In genomic region chr13:80718970-80719369, GRCh38 we compare ENCODE assay signal across 35 cellular contexts.
"Had no signal": no experiment of that assay in that cellular context is flagged by ENCODE, and none has a peak within 500 bp of the region (broad histone marks: within the 10 kb centered on the region; RNA-seq: fewer than 3 reads in every experiment).

No MANE protein-coding gene starts in this region.

- H3K9me3 ChIP-seq: MG63 had no signal

- H3K27me3 ChIP-seq: MG63 had no signal

- DNase-seq: Karpas-422, Kasumi-1, MG63, MM.1S, MV-4-11, NCI-H1048, NCI-H1092, NCI-H1092 treated with DMSO at 0.1 percent for 48 hours, NCI-H1105, NCI-H1105 treated with DMSO at 0.1 percent for 48 hours, NCI-H1417, NCI-H1417 treated with DMSO at 0.1 percent for 48 hours, NCI-H1436, NCI-H1436 treated with DMSO at 0.1 percent for 48 hours, NCI-H146, NCI-H1694, NCI-H1694 treated with DMSO at 0.1 percent for 48 hours, NCI-H187, NCI-H187 treated with DMSO at 0.1 percent for 48 hours, NCI-H1930, NCI-H2029, NCI-H2029 treated with DMSO at 0.1 percent for 48 hours, NCI-H2081, NCI-H2081 treated with DMSO at 0.1 percent for 48 hours, NCI-H2107, NCI-H2171, NCI-H2171 treated with DMSO at 0.1 percent for 48 hours, NCI-H2227 treated with DMSO at 0.1 percent for 48 hours, NCI-H226, NCI-H345, NCI-H446, NCI-H446 treated with DMSO at 0.1 percent for 48 hours, NCI-H510A, NCI-H510A treated with DMSO at 0.1 percent for 48 hours, NCI-H524 had no signal

- H3K4me3 ChIP-seq: MG63 had no signal

- H3K36me3 ChIP-seq: MG63 had no signal
